In the genomic region with DNA sequence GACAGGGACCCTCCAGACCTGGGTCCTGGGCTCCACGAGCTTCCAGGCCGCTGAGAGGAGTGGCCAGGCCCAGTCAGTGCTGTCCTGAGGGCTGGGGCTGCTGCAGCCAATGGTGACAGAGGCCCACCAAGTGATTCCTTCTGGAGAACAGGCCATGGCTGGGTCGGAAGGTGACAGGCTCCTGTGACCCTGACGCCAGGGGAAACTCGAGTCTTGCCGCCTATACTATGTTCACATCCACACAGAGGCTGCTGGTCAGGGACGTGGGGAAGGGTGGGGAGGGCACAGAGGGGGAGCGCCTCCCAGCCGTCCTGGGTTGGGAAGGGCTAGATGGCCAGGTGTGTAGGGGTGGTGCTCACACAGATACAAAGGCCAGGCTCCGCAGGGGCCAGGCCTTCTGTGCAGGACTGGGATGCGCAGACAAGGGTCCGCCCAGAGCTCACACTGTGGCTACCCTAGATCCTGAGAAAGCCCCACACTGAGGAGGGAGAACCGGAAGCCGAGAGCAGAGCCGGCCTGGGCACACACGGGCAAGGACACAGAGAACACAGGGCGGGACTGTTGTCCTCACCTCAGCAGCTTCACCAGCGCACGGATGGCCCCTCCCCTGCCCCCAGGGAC, we compare ENCODE assay signal across 1 cellular context.
TF ChIP-seq lines count a peak whose summit lies in the region.

No MANE protein-coding gene starts in this region.

TF ChIP-seq in GM23338, 12 proteins besides CTCF, POLR2A, EP300 and RAD21 (continued from another document):
- TF ChIP-seq, protein P1, sequence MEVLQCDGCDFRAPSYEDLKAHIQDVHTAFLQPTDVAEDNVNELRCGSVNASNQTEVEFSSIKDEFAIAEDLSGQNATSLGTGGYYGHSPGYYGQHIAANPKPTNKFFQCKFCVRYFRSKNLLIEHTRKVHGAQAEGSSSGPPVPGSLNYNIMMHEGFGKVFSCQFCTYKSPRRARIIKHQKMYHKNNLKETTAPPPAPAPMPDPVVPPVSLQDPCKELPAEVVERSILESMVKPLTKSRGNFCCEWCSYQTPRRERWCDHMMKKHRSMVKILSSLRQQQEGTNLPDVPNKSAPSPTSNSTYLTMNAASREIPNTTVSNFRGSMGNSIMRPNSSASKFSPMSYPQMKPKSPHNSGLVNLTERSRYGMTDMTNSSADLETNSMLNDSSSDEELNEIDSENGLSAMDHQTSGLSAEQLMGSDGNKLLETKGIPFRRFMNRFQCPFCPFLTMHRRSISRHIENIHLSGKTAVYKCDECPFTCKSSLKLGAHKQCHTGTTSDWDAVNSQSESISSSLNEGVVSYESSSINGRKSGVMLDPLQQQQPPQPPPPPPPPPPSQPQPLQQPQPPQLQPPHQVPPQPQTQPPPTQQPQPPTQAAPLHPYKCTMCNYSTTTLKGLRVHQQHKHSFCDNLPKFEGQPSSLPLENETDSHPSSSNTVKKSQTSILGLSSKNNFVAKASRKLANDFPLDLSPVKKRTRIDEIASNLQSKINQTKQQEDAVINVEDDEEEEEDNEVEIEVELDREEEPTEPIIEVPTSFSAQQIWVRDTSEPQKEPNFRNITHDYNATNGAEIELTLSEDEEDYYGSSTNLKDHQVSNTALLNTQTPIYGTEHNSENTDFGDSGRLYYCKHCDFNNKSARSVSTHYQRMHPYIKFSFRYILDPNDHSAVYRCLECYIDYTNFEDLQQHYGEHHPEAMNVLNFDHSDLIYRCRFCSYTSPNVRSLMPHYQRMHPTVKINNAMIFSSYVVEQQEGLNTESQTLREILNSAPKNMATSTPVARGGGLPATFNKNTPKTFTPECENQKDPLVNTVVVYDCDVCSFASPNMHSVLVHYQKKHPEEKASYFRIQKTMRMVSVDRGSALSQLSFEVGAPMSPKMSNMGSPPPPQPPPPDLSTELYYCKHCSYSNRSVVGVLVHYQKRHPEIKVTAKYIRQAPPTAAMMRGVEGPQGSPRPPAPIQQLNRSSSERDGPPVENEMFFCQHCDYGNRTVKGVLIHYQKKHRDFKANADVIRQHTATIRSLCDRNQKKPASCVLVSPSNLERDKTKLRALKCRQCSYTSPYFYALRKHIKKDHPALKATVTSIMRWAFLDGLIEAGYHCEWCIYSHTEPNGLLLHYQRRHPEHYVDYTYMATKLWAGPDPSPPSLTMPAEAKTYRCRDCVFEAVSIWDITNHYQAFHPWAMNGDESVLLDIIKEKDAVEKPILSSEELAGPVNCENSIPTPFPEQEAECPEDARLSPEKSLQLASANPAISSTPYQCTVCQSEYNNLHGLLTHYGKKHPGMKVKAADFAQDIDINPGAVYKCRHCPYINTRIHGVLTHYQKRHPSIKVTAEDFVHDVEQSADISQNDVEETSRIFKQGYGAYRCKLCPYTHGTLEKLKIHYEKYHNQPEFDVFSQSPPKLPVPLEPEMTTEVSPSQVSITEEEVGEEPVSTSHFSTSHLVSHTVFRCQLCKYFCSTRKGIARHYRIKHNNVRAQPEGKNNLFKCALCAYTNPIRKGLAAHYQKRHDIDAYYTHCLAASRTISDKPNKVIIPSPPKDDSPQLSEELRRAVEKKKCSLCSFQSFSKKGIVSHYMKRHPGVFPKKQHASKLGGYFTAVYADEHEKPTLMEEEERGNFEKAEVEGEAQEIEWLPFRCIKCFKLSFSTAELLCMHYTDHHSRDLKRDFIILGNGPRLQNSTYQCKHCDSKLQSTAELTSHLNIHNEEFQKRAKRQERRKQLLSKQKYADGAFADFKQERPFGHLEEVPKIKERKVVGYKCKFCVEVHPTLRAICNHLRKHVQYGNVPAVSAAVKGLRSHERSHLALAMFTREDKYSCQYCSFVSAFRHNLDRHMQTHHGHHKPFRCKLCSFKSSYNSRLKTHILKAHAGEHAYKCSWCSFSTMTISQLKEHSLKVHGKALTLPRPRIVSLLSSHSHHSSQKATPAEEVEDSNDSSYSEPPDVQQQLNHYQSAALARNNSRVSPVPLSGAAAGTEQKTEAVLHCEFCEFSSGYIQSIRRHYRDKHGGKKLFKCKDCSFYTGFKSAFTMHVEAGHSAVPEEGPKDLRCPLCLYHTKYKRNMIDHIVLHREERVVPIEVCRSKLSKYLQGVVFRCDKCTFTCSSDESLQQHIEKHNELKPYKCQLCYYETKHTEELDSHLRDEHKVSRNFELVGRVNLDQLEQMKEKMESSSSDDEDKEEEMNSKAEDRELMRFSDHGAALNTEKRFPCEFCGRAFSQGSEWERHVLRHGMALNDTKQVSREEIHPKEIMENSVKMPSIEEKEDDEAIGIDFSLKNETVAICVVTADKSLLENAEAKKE (CRISPR knock-in tag; IDR thresholded peaks at IDR 0.05) = no peak
- TF ChIP-seq ZNF331 (CRISPR knock-in tag; IDR thresholded peaks at IDR 0.05; ENCODE audit: low read depth) (no peak), EZH2phosphoT487 (IDR thresholded peaks at IDR 0.05; ENCODE audit: unreplicated experiment) (no peak), POLR2AphosphoS5 (IDR thresholded peaks at IDR 0.05; ENCODE audit: low read depth) (no peak), ZNF114 (CRISPR knock-in tag; IDR thresholded peaks at IDR 0.05) (no peak), CREB1 (CRISPR knock-in tag; IDR thresholded peaks at IDR 0.05; ENCODE audit: low read depth) (no peak), STAT1 (IDR thresholded peaks at IDR 0.05; ENCODE audit: unreplicated experiment) (no peak)
- TF ChIP-seq, protein P2, sequence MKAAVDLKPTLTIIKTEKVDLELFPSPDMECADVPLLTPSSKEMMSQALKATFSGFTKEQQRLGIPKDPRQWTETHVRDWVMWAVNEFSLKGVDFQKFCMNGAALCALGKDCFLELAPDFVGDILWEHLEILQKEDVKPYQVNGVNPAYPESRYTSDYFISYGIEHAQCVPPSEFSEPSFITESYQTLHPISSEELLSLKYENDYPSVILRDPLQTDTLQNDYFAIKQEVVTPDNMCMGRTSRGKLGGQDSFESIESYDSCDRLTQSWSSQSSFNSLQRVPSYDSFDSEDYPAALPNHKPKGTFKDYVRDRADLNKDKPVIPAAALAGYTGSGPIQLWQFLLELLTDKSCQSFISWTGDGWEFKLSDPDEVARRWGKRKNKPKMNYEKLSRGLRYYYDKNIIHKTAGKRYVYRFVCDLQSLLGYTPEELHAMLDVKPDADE (IDR thresholded peaks at IDR 0.05) = no peak
- TF ChIP-seq, protein P3, sequence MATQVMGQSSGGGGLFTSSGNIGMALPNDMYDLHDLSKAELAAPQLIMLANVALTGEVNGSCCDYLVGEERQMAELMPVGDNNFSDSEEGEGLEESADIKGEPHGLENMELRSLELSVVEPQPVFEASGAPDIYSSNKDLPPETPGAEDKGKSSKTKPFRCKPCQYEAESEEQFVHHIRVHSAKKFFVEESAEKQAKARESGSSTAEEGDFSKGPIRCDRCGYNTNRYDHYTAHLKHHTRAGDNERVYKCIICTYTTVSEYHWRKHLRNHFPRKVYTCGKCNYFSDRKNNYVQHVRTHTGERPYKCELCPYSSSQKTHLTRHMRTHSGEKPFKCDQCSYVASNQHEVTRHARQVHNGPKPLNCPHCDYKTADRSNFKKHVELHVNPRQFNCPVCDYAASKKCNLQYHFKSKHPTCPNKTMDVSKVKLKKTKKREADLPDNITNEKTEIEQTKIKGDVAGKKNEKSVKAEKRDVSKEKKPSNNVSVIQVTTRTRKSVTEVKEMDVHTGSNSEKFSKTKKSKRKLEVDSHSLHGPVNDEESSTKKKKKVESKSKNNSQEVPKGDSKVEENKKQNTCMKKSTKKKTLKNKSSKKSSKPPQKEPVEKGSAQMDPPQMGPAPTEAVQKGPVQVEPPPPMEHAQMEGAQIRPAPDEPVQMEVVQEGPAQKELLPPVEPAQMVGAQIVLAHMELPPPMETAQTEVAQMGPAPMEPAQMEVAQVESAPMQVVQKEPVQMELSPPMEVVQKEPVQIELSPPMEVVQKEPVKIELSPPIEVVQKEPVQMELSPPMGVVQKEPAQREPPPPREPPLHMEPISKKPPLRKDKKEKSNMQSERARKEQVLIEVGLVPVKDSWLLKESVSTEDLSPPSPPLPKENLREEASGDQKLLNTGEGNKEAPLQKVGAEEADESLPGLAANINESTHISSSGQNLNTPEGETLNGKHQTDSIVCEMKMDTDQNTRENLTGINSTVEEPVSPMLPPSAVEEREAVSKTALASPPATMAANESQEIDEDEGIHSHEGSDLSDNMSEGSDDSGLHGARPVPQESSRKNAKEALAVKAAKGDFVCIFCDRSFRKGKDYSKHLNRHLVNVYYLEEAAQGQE (IDR thresholded peaks at IDR 0.05; ENCODE audit: unreplicated experiment) = no peak
